ENCODE assay signal across 8 cellular contexts in genomic region chr11:126989942-126990715, GRCh38. TPM values are rescaled to one million over a fixed set of nuclear protein-coding genes. Genes with fewer than 3 reads are reported as not detected.
DNase-seq lines count a peak whose midpoint lies in the region; ATAC-seq, FAIRE-seq and TF ChIP-seq lines count a peak whose summit lies in the region.

No MANE protein-coding gene starts in this region.

- H4K20me1 ChIP-seq in mammary epithelial cell (ENCODE audit: insufficient read depth, low read length): no peaks in the 10 kb centered on the region
- no peaks in the 10 kb centered on the region for H4K20me1 ChIP-seq in keratinocyte (ENCODE audit: control insufficient read depth, extremely low read depth, insufficient read depth, low read length)

- H3K36me3 ChIP-seq in mammary epithelial cell (ENCODE audit: insufficient read depth, low read length): no peaks in the 10 kb centered on the region
- no peaks in the 10 kb centered on the region for H3K36me3 ChIP-seq in keratinocyte (ENCODE audit: control insufficient read depth in 2 of 2, extremely low read depth in 1 of 2, insufficient read depth in 2 of 2, low read length in 2 of 2)

- no peaks in the 10 kb centered on the region for H3K79me2 ChIP-seq in mammary epithelial cell (ENCODE audit: insufficient read depth, low read length)
- H3K79me2 ChIP-seq in keratinocyte (ENCODE audit: control insufficient read depth, insufficient read depth, low read length): no peaks in the 10 kb centered on the region

- H3K4me3 ChIP-seq in mammary epithelial cell (replicated peaks in 1 of 3; ENCODE audit: insufficient read depth in 1 of 3, low read depth in 2 of 3, low read length in 3 of 3) (peak overlapping the region in 1 of 3 experiments; percentile 8), keratinocyte (ENCODE audit: control insufficient read depth in 2 of 3, extremely low read depth in 1 of 3, insufficient read depth in 2 of 3, low read depth in 1 of 3, low read length in 3 of 3) (no peak overlapping the region)

- H3K4me1 ChIP-seq in mammary epithelial cell (ENCODE audit: insufficient read depth, low read length) (peaks cover 29% of the 10 kb centered on the region), keratinocyte (ENCODE audit: control insufficient read depth, extremely low read depth, insufficient read depth, low read length) (peaks cover 26% of the 10 kb centered on the region)

- H3K27me3 ChIP-seq in mammary epithelial cell (ENCODE audit: insufficient read depth, low read length) (no peaks in the 10 kb centered on the region), keratinocyte (ENCODE audit: control insufficient read depth, extremely low read depth, insufficient read depth, low read length) (no peaks in the 10 kb centered on the region)

- H3K9me3 ChIP-seq in mammary epithelial cell (replicated peaks; ENCODE audit: insufficient read depth, low read length) (no peaks in the 10 kb centered on the region), keratinocyte (ENCODE audit: control insufficient read depth, low read depth, low read length) (no peaks in the 10 kb centered on the region)

- H3K9me1 ChIP-seq in keratinocyte (ENCODE audit: control insufficient read depth, extremely low read depth, insufficient read depth, low read length): no peaks in the 10 kb centered on the region

- peak; percentile 48 for DNase-seq in NCI-H2107 treated with DMSO at 0.1 percent for 48 hours (lab: John Stamatoyannopoulos, UW; ENCODE audit: unreplicated experiment)
- no peak for DNase-seq in NCI-H2107 (lab: John Stamatoyannopoulos, UW)
- peak; percentile 36 for DNase-seq in NCI-H2029 (lab: John Stamatoyannopoulos, UW)
- peak; percentile 54 for DNase-seq in UCSD-AML1 (lab: John Stamatoyannopoulos, UW; ENCODE audit: unreplicated experiment)
- DNase-seq in mammary epithelial cell: peak; percentile 53
- DNase-seq in keratinocyte (ENCODE audit: low read depth, low spot score): no peak
- peak; percentile 28 to 44 for DNase-seq in stimulated activated CD4-positive, alpha-beta T cell treated with anti-CD3 and anti-CD28 coated beads, Interleukin-15, amount 100 ng/mL, for 48 hours (ENCODE audit: low read depth in 2 of 2)

- CTCF ChIA-PET in mammary epithelial cell (lab: Charles Lee; ENCODE audit: low non-redundant PET): interaction anchor here (0.7 kb wide), 2 partner anchors 506 to 513 kb away, joined by 3 read pairs; no protein-coding TSS in a partner anchor

- peak; percentile 93 for ATAC-seq in HG02759 (IDR thresholded peaks at IDR 0.05; ENCODE audit: unreplicated experiment)

- in situ Hi-C loops in mammary epithelial cell (cut with MboI; ENCODE audit: low sequenced_read_pairs in 2 of 2): loop anchor here (25.0 kb wide), 4 partner anchors 278 to 653 kb away; no protein-coding TSS in a partner anchor

- H3K27ac ChIP-seq in mammary epithelial cell (ENCODE audit: insufficient read depth, low read depth, low read length) (peak overlapping the region; percentile 90), keratinocyte (ENCODE audit: control insufficient read depth, insufficient read depth, low read length) (peak overlapping the region; percentile 75)

- peak; percentile 39 for FAIRE-seq in keratinocyte (lab: Jason Lieb, UNC)

- intact Hi-C loops in mammary epithelial cell (cut with micrococcal nuclease): loop anchor here (1.0 kb wide), 4 partner anchors 383 to 680 kb away; no protein-coding TSS in a partner anchor

- H2AFZ ChIP-seq in mammary epithelial cell (ENCODE audit: low read depth, low read length) (peak overlapping the region; percentile 78), keratinocyte (ENCODE audit: control insufficient read depth, low read length) (peak overlapping the region; percentile 31)

- WGBS in mammary epithelial cell (ENCODE audit: low coverage, missing lambda C conversion rate): 48% methylated on average over 8 of the region's 22 CpGs

- H3K9ac ChIP-seq in mammary epithelial cell (ENCODE audit: insufficient read depth, low read length) (peak overlapping the region; percentile 71), keratinocyte (ENCODE audit: control insufficient read depth, extremely low read depth, insufficient read depth, low read length) (no peak overlapping the region)

- no TSS peak for BruUV-seq in mammary epithelial cell (replicated peaks; lab: Mats Ljungman, UMichigan)

- H3K4me2 ChIP-seq in mammary epithelial cell (ENCODE audit: insufficient read depth, low read depth, low read length) (peak overlapping the region; percentile 62), keratinocyte (ENCODE audit: control insufficient read depth, extremely low read depth, insufficient read depth, low read depth, low read length) (no peak overlapping the region)

- dilution Hi-C loops in mammary epithelial cell (cut with HindIII; ENCODE audit: low sequenced_read_pairs) (loop anchor here (5.0 to 25.0 kb wide), 4 partner anchors 73 to 378 kb away; no protein-coding TSS in a partner anchor), keratinocyte (cut with MboI; ENCODE audit: extremely low pct_ligation_motif_present, low sequenced_read_pairs) (no loop called here)

- peak; percentile 95 to 99 for TF ChIP-seq CTCF in mammary epithelial cell (conservative IDR thresholded peaks at IDR 0.05 in 1 of 2, IDR thresholded peaks at IDR 0.05 in 1 of 2; ENCODE audit: extremely low read depth in 1 of 2, insufficient read depth in 1 of 2, low read depth in 1 of 2, low read length in 2 of 2)
- TF ChIP-seq CTCF in keratinocyte (optimal IDR thresholded peaks at IDR 0.05 in 1 of 3, IDR thresholded peaks at IDR 0.05 in 1 of 3, conservative IDR thresholded peaks at IDR 0.05 in 1 of 3; ENCODE audit: extremely low read depth in 1 of 3, insufficient read depth in 2 of 3, low read length in 3 of 3): peak; percentile 93 to 99 (median 95)

RNA-seq across cellular contexts. Expression of gene KIRREL3, which starts 10.4 kb away (rescaled TPM):
- under 1 TPM in 1 of 2 donors, not detected in 1; under 0.01 TPM for total RNA-seq in mammary epithelial cell
- polyA plus RNA-seq in mammary epithelial cell (0.31 TPM), keratinocyte (0.03 to 0.04 TPM in 2 of 3 replicates, not detected in the other)
- polyA minus RNA-seq in mammary epithelial cell (1.4 TPM), keratinocyte (not detected in 3 replicates)
- polyA plus RNA-seq in keratinocyte (2011; ENCODE audit: low read depth): not detected
- 0.02 TPM in 1 of 2 replicates, not detected in the other for polyA plus RNA-seq in keratinocyte (2011; cell fraction: cytosol; rRNA removed)
- polyA plus RNA-seq in keratinocyte (2011; cell fraction: nucleus; rRNA removed): not detected in 2 replicates
- polyA plus RNA-seq in keratinocyte (2012; ENCODE audit: low replicate concordance): 0.34 and 0.45 TPM in 2 replicates
- polyA minus RNA-seq in keratinocyte (2011; cell fraction: cytosol; rRNA and poly(A)+ RNA removed): not detected
- not detected in 2 replicates for polyA minus RNA-seq in keratinocyte (2011; cell fraction: nucleus; rRNA and poly(A)+ RNA removed)

Comparison
In these comparisons a context has a peak if more than half of its experiments do, and no peak if none do; other contexts are left out.
1. DNase-seq: peak in NCI-H2107 treated with DMSO at 0.1 percent for 48 hours (single experiment), NCI-H2029 (single experiment), UCSD-AML1 (single experiment), mammary epithelial cell (single experiment) and stimulated activated CD4-positive, alpha-beta T cell treated with anti-CD3 and anti-CD28 coated beads, Interleukin-15, amount 100 ng/mL, for 48 hours (2 of 2); none in NCI-H2107 (single experiment) and keratinocyte (single experiment).